In the genomic region with DNA sequence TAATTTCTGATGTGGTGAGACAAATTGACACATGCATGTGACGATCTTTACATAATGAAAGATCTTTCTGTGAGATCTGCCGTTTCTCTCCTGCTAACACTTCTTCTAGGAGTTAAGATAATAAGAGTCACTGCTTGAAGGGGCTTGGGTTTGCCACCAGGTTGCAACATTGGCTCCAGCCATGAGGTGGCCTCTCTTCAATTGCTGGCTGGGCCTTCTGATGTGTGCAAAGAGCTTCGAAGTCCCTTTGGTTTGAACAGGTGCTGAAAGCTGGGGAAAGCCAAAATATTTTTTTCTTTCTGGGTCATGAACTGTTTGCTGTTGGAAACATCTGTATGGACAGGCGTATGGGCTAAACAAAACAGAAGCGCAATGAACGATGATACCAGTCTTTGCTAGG, we compare ENCODE assay signal across 20 cellular contexts.
"Had no signal": no experiment of that assay in that cellular context is flagged by ENCODE, and none has a peak within 500 bp of the region (broad histone marks: within the 10 kb centered on the region; RNA-seq: fewer than 3 reads in every experiment).

No MANE protein-coding gene starts in this region.

- ATAC-seq: gastrocnemius medialis; left colon; left ventricle myocardium superior; naive thymus-derived CD4-positive, alpha-beta T cell; psoas muscle; right lobe of liver; stimulated activated effector memory CD8-positive, alpha-beta T cell treated with anti-CD3 and anti-CD28 coated beads, Interleukin-12 subunit alpha, Interleukin-12 subunit beta, amount 100 ng/mL, for 72 hours; stimulated activated naive CD8-positive, alpha-beta T cell treated with anti-CD3 and anti-CD28 coated beads, Interleukin-15, Interleukin-2, amounts not matched to agents 100 U/mL and 50 U/mL, for 24 hours had no signal

- H3K9me3 Mint-ChIP-seq: stimulated activated effector memory CD8-positive, alpha-beta T cell treated with anti-CD3 and anti-CD28 coated beads, Interleukin-12 subunit alpha, Interleukin-12 subunit beta, amount 100 ng/mL, for 72 hours had no signal

- H3K36me3 Mint-ChIP-seq: naive thymus-derived CD4-positive, alpha-beta T cell; stimulated activated effector memory CD8-positive, alpha-beta T cell treated with anti-CD3 and anti-CD28 coated beads, Interleukin-12 subunit alpha, Interleukin-12 subunit beta, amount 100 ng/mL, for 72 hours had no signal

- H3K4me3 ChIP-seq: coronary artery, esophagus muscularis mucosa, gastrocnemius medialis, lung, psoas muscle, right lobe of liver, testis, transverse colon had no signal

- H3K27ac Mint-ChIP-seq: naive thymus-derived CD4-positive, alpha-beta T cell; nephron progenitor cell; stimulated activated effector memory CD8-positive, alpha-beta T cell treated with anti-CD3 and anti-CD28 coated beads, Interleukin-12 subunit alpha, Interleukin-12 subunit beta, amount 100 ng/mL, for 72 hours had no signal

- H3K27ac ChIP-seq: coronary artery, esophagus muscularis mucosa, gastrocnemius medialis, neutrophil, psoas muscle, right lobe of liver, testis, transverse colon had no signal

- H3K4me3 Mint-ChIP-seq: naive thymus-derived CD4-positive, alpha-beta T cell; nephron progenitor cell; stimulated activated effector memory CD8-positive, alpha-beta T cell treated with anti-CD3 and anti-CD28 coated beads, Interleukin-12 subunit alpha, Interleukin-12 subunit beta, amount 100 ng/mL, for 72 hours had no signal

- H3K27me3 ChIP-seq: esophagus muscularis mucosa, gastrocnemius medialis, neutrophil, right lobe of liver, testis, transverse colon had no signal

- DNase-seq: effector CD8-positive, alpha-beta T cell; gastrocnemius medialis; left colon; left ventricle myocardium superior; mesenchymal stem cell; naive thymus-derived CD4-positive, alpha-beta T cell; nephron progenitor cell; psoas muscle; retina; right lobe of liver; stimulated activated CD4-positive, alpha-beta T cell treated with anti-CD3 and anti-CD28 coated beads, Interleukin-4, amount 100 ng/mL, for 1 hour; stimulated activated CD8-positive, alpha-beta memory T cell treated with anti-CD3 and anti-CD28 coated beads, Interleukin-4, amount 100 ng/mL, for 48 hours; stimulated activated naive CD8-positive, alpha-beta T cell treated with anti-CD3 and anti-CD28 coated beads, Interleukin-15, Interleukin-2, amounts not matched to agents 100 U/mL and 50 U/mL, for 24 hours; testis; transverse colon had no signal

- H3K4me1 Mint-ChIP-seq: naive thymus-derived CD4-positive, alpha-beta T cell; stimulated activated effector memory CD8-positive, alpha-beta T cell treated with anti-CD3 and anti-CD28 coated beads, Interleukin-12 subunit alpha, Interleukin-12 subunit beta, amount 100 ng/mL, for 72 hours had no signal

- H3K36me3 ChIP-seq: esophagus muscularis mucosa, gastrocnemius medialis, neutrophil, right lobe of liver, transverse colon had no signal

- H3K4me1 ChIP-seq: gastrocnemius medialis, psoas muscle, testis, transverse colon had no signal

- H3K27me3 Mint-ChIP-seq: naive thymus-derived CD4-positive, alpha-beta T cell had no signal
